Comparison of ENCODE assay signal across 8 cellular contexts in genomic region chr12:124720687-124721500, GRCh38.
DNase-seq lines count a peak whose midpoint lies in the region; ATAC-seq and TF ChIP-seq lines count a peak whose summit lies in the region.

No MANE protein-coding gene starts in this region.

- H3K4me1 ChIP-seq in SJCRH30 (peaks cover 25% of the 10 kb centered on the region), stomach (peaks cover 0 to 29% (median 13%) of the 10 kb centered on the region in 4 donors)

- in situ Hi-C loops in KBM-7 (cut with MboI; ENCODE audit: low pct_unique_long_range_greater_than_20kb, low sequenced_read_pairs): no loop called here

- H3K27me3 ChIP-seq in SJCRH30 (no peaks in the 10 kb centered on the region), stomach (no peaks in the 10 kb centered on the region)

- H3K4me3 ChIP-seq in SJCRH30 (no peak overlapping the region), stomach (no peak overlapping the region)

- no peak overlapping the region for H3K4me3 Mint-ChIP-seq in activated naive CD4-positive, alpha-beta T cell treated with anti-CD3 and anti-CD28 coated beads for 36 hours

- 48 to 54% (median 51%) methylated on average over 15 to 16 of the region's 16 CpGs for WGBS in stomach, 5 donors

- H3K27me3 Mint-ChIP-seq in activated naive CD4-positive, alpha-beta T cell treated with anti-CD3 and anti-CD28 coated beads for 36 hours (ENCODE audit: low read depth): no peaks in the 10 kb centered on the region

- peak overlapping the region; percentile 57 for H3K27ac ChIP-seq in SJCRH30
- H3K27ac ChIP-seq in stomach: peak overlapping the region in 4 of 5 donors; percentile 18 to 79 (median 52)

- H3K4me1 Mint-ChIP-seq in activated naive CD4-positive, alpha-beta T cell treated with anti-CD3 and anti-CD28 coated beads for 36 hours (ENCODE audit: low read depth): peaks cover 3% of the 10 kb centered on the region

- no peak for TF ChIP-seq POLR2A in stomach (IDR thresholded peaks at IDR 0.05)

- H3K36me3 ChIP-seq in SJCRH30 (no peaks in the 10 kb centered on the region), stomach (no peaks in the 10 kb centered on the region)

- H3K27ac Mint-ChIP-seq in activated naive CD4-positive, alpha-beta T cell treated with anti-CD3 and anti-CD28 coated beads for 36 hours: no peak overlapping the region
- peak overlapping the region in 1 of 2 donors; percentile 10 for H3K27ac Mint-ChIP-seq in activated naive CD4-positive, alpha-beta T cell treated with anti-CD3 and anti-CD28 coated beads, Interleukin-2, amount 50 U/mL, for 72 hours

- no peaks in the 10 kb centered on the region for H3K9me3 Mint-ChIP-seq in activated naive CD4-positive, alpha-beta T cell treated with anti-CD3 and anti-CD28 coated beads for 36 hours
- peaks cover 0 to 3% of the 10 kb centered on the region in 2 donors for H3K9me3 Mint-ChIP-seq in activated naive CD4-positive, alpha-beta T cell treated with anti-CD3 and anti-CD28 coated beads, Interleukin-2, amount 50 U/mL, for 72 hours

- TF ChIP-seq CTCF in stomach (IDR thresholded peaks at IDR 0.05): no peak

- peak; percentile 11 for DNase-seq in activated naive CD4-positive, alpha-beta T cell treated with anti-CD3 and anti-CD28 coated beads for 36 hours
- DNase-seq in activated naive CD4-positive, alpha-beta T cell treated with anti-CD3 and anti-CD28 coated beads, Interleukin-2, amount 50 U/mL, for 72 hours (ENCODE audit: low spot score in 2 of 2): no peak
- DNase-seq in SJCRH30 (peak; percentile 85), left ventricle myocardium superior (peak; percentile 77), stomach (peak; percentile 68), KBM-7 (no peak)
- DNase-seq in activated effector memory CD4-positive, alpha-beta T cell treated with anti-CD3 and anti-CD28 coated beads, Interleukin-2, amount 50 U/mL, for 16 hours: no peak

- no peak for ATAC-seq in activated naive CD4-positive, alpha-beta T cell treated with anti-CD3 and anti-CD28 coated beads, Interleukin-2, amount 50 U/mL, for 72 hours
- peak; percentile 80 for ATAC-seq in left ventricle myocardium superior
- no peak for ATAC-seq in GM21381 (IDR thresholded peaks at IDR 0.05; ENCODE audit: unreplicated experiment)

- CTCF ChIA-PET in activated naive CD4-positive, alpha-beta T cell treated with anti-CD3 and anti-CD28 coated beads for 36 hours (lab: Charles Lee): interaction anchor here (1.3 to 1.7 kb wide), 2 partner anchors 11 to 20 kb away, joined by 4 read pairs; no protein-coding TSS in a partner anchor

- H3K36me3 Mint-ChIP-seq in activated naive CD4-positive, alpha-beta T cell treated with anti-CD3 and anti-CD28 coated beads for 36 hours (ENCODE audit: low read depth): no peaks in the 10 kb centered on the region
- no peaks in the 10 kb centered on the region for H3K36me3 Mint-ChIP-seq in activated naive CD4-positive, alpha-beta T cell treated with anti-CD3 and anti-CD28 coated beads, Interleukin-2, amount 50 U/mL, for 72 hours

- intact Hi-C loops in activated naive CD4-positive, alpha-beta T cell treated with anti-CD3 and anti-CD28 coated beads for 36 hours (cut with micrococcal nuclease): no loop called here
- intact Hi-C loops in left ventricle myocardium superior (cut with micrococcal nuclease) (no loop called here), stomach (cut with DNase I; ENCODE audit: low total_unique reads) (no loop called here)

- TF ChIP-seq EP300 in stomach (IDR thresholded peaks at IDR 0.05): peak; percentile 21

- H3K9me3 ChIP-seq in SJCRH30 (replicated peaks): no peaks in the 10 kb centered on the region
- H3K9me3 ChIP-seq in stomach: no peaks in the 10 kb centered on the region

Comparison
In these comparisons a context has a peak if more than half of its experiments do, and no peak if none do; other contexts are left out.
1. DNase-seq: peak in activated naive CD4-positive, alpha-beta T cell treated with anti-CD3 and anti-CD28 coated beads for 36 hours (single experiment), SJCRH30 (2 of 2), left ventricle myocardium superior (single experiment) and stomach (single experiment); none in activated naive CD4-positive, alpha-beta T cell treated with anti-CD3 and anti-CD28 coated beads, Interleukin-2, amount 50 U/mL, for 72 hours (0 of 2), activated effector memory CD4-positive, alpha-beta T cell treated with anti-CD3 and anti-CD28 coated beads, Interleukin-2, amount 50 U/mL, for 16 hours (single experiment) and KBM-7 (single experiment).